ENCODE assay signal across 8 cellular contexts in the genomic region with DNA sequence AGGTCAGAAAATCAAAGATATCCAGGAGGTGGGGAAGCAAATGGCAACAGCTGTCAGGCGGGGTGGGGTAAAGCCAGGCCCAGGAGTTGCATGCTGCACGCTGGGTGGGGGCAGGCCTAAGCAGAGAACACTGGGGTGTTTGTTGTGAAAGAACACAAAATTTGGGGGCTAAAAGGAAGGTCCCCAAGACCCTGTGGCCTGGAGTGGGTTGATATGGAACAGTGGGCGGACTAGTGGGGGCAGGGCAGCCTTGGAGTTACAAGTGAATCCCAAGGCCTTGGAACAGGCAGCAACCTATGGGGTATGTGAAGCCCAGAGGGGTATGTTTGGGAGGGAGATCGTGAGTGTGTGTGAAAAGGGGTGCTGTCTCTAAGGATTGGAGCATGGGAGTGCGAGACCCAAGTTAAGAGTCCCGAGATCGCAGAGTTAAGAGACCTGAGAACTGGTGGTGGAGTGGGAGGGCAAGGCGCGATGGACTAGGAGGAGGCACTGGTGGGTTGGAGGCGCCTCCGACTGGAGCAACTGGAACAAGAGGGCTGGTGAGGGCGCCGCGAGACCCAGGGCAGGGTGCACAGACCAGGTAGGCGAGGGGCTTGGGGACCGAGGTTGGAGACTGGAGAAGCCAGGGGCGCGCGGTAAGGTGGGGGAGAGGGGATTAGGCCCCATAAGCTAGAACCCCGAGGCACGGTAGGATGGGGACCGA. TPM values are rescaled to one million over a fixed set of nuclear protein-coding genes. Genes with fewer than 3 reads are reported as not detected.
DNase-seq lines count a peak whose midpoint lies in the region; ATAC-seq and TF ChIP-seq lines count a peak whose summit lies in the region.

No MANE protein-coding gene starts in this region.

- peaks cover 17% of the 10 kb centered on the region for H3K36me3 ChIP-seq in rectal smooth muscle tissue (ENCODE audit: control insufficient read depth, insufficient read depth, low read length)

- TF ChIP-seq CTCF in AG10803 (conservative IDR thresholded peaks at IDR 0.05; ENCODE audit: low read length) = no peak

- H3K27me3 ChIP-seq in rectal smooth muscle tissue (ENCODE audit: control insufficient read depth, insufficient read depth, low read length) = no peaks in the 10 kb centered on the region

- ATAC-seq in GM19397 (IDR thresholded peaks at IDR 0.05; ENCODE audit: unreplicated experiment) (peak; percentile 19), left cardiac atrium (peak; percentile 33 to 37), HG03520 (IDR thresholded peaks at IDR 0.05; ENCODE audit: unreplicated experiment) (no peak)

- H3K4me3 ChIP-seq in AG10803 (ENCODE audit: low read length) (peak overlapping the region; percentile 93), rectal smooth muscle tissue (ENCODE audit: low read length) (peak overlapping the region; percentile 90)
- peak overlapping the region; percentile 87 for H3K4me3 ChIP-seq in Jurkat, Clone E6-1 (ENCODE audit: low read length)

- CTCF ChIA-PET in activated naive CD4-positive, alpha-beta T cell treated with anti-CD3 and anti-CD28 coated beads for 36 hours (lab: Charles Lee) = interaction anchor here (1.5 to 2.9 kb wide), 2 partner anchors 39 to 91 kb away, joined by 3 to 17 read pairs; a partner anchor contains a TSS

- H3K4me1 Mint-ChIP-seq in activated naive CD4-positive, alpha-beta T cell treated with anti-CD3 and anti-CD28 coated beads for 36 hours (ENCODE audit: low read depth) = peaks cover 32% of the 10 kb centered on the region

- H3K4me3 Mint-ChIP-seq in activated naive CD4-positive, alpha-beta T cell treated with anti-CD3 and anti-CD28 coated beads for 36 hours = peak overlapping the region; percentile 99

- intact Hi-C loops in activated naive CD4-positive, alpha-beta T cell treated with anti-CD3 and anti-CD28 coated beads for 36 hours (cut with micrococcal nuclease) = loop anchor here (1.0 kb wide), 5 partner anchors 39 to 152 kb away; a partner anchor contains a TSS
- intact Hi-C loops in left cardiac atrium (cut with DNase I) = loop anchor here in 1 of 2 donors (5.0 kb wide), 1 partner anchor 36 kb away; no protein-coding TSS in a partner anchor

- H3K9ac ChIP-seq in rectal smooth muscle tissue (ENCODE audit: low read length) = peak overlapping the region; percentile 96

- peaks cover 6% of the 10 kb centered on the region for H3K4me1 ChIP-seq in rectal smooth muscle tissue (ENCODE audit: control insufficient read depth, insufficient read depth, low read length)

- peak overlapping the region; percentile 83 for H3K27ac ChIP-seq in rectal smooth muscle tissue (ENCODE audit: low read depth, low read length)

- no peaks in the 10 kb centered on the region for H3K9me3 Mint-ChIP-seq in activated naive CD4-positive, alpha-beta T cell treated with anti-CD3 and anti-CD28 coated beads for 36 hours

- no peaks in the 10 kb centered on the region for H3K27me3 Mint-ChIP-seq in activated naive CD4-positive, alpha-beta T cell treated with anti-CD3 and anti-CD28 coated beads for 36 hours (ENCODE audit: low read depth)

- H3K27ac Mint-ChIP-seq in activated naive CD4-positive, alpha-beta T cell treated with anti-CD3 and anti-CD28 coated beads for 36 hours = peak overlapping the region; percentile 90

- DNase-seq in AG10803 (ENCODE audit: low read depth) (no peak), left cardiac atrium (peak; percentile 53), DMS153 (lab: John Stamatoyannopoulos, UW) (no peak)
- no peak for DNase-seq in Jurkat, Clone E6-1 (ENCODE audit: low read depth, low spot score)
- peak; percentile 32 for DNase-seq in activated naive CD4-positive, alpha-beta T cell treated with anti-CD3 and anti-CD28 coated beads for 36 hours

- H3K36me3 Mint-ChIP-seq in activated naive CD4-positive, alpha-beta T cell treated with anti-CD3 and anti-CD28 coated beads for 36 hours (ENCODE audit: low read depth) = peaks cover 33% of the 10 kb centered on the region

RNA-seq across cellular contexts. Expression of a gene that starts 0.7 kb away (rescaled TPM):
- 21.5 TPM for polyA plus RNA-seq in Jurkat, Clone E6-1 (2012; ENCODE audit: insufficient read depth, insufficient read length)
- 10 to 100 TPM; 21.9 to 22.1 TPM for total RNA-seq in activated naive CD4-positive, alpha-beta T cell treated with anti-CD3 and anti-CD28 coated beads for 36 hours
- total RNA-seq in left cardiac atrium = 10 to 100 TPM in 1 of 2 donors, 1 to 10 TPM in 1; 7.6 to 10.8 TPM

RNA-seq across cellular contexts. Expression of a gene that starts 6.2 kb away (rescaled TPM):
- polyA plus RNA-seq in Jurkat, Clone E6-1 (2012; ENCODE audit: insufficient read depth, insufficient read length) = 211 TPM
- total RNA-seq in activated naive CD4-positive, alpha-beta T cell treated with anti-CD3 and anti-CD28 coated beads for 36 hours = 10 to 100 TPM; 87.7 to 95.1 TPM
- total RNA-seq in left cardiac atrium = 10 to 100 TPM; 76.3 to 97.1 TPM

RNA-seq across cellular contexts. Expression of a gene that starts 6.4 kb away (rescaled TPM):
- 26.2 TPM for polyA plus RNA-seq in Jurkat, Clone E6-1 (2012; ENCODE audit: insufficient read depth, insufficient read length)
- 10 to 100 TPM; 12.0 to 12.3 TPM for total RNA-seq in activated naive CD4-positive, alpha-beta T cell treated with anti-CD3 and anti-CD28 coated beads for 36 hours
- total RNA-seq in left cardiac atrium = 10 to 100 TPM; 37.0 to 37.5 TPM

RNA-seq across cellular contexts. Expression of a gene that starts 23.1 kb away (rescaled TPM):
- 42.2 TPM for polyA plus RNA-seq in Jurkat, Clone E6-1 (2012; ENCODE audit: insufficient read depth, insufficient read length)
- 1 to 10 TPM; 2.0 to 2.2 TPM for total RNA-seq in activated naive CD4-positive, alpha-beta T cell treated with anti-CD3 and anti-CD28 coated beads for 36 hours
- 1 to 10 TPM; 6.6 to 7.8 TPM for total RNA-seq in left cardiac atrium

RNA-seq across cellular contexts. Expression of a gene that starts 31.6 kb away (rescaled TPM):
- polyA plus RNA-seq in Jurkat, Clone E6-1 (2012; ENCODE audit: insufficient read depth, insufficient read length) = 79.8 TPM
- total RNA-seq in activated naive CD4-positive, alpha-beta T cell treated with anti-CD3 and anti-CD28 coated beads for 36 hours = 10 to 100 TPM; 31.0 to 32.7 TPM
- 10 to 100 TPM; 24.7 to 37.0 TPM for total RNA-seq in left cardiac atrium

Comparison
In these comparisons a context has a peak if more than half of its experiments do, and no peak if none do; other contexts are left out.
1. DNase-seq: peak in activated naive CD4-positive, alpha-beta T cell treated with anti-CD3 and anti-CD28 coated beads for 36 hours (single experiment) and left cardiac atrium (single experiment); none in AG10803 (single experiment), Jurkat, Clone E6-1 (single experiment) and DMS153 (single experiment).
2. Peak in every context shown above with its lines, with median percentiles within 50 percentile points of each other: H3K4me3 ChIP-seq.